Comparison of ENCODE assay signal across 12 cellular contexts in genomic region chr6:36119927-36120477, GRCh38. TPM values are rescaled to one million over a fixed set of nuclear protein-coding genes. Genes with fewer than 3 reads are reported as not detected.
DNase-seq lines count a peak whose midpoint lies in the region; ATAC-seq, FAIRE-seq and TF ChIP-seq lines count a peak whose summit lies in the region.
"Had no signal": no experiment of that assay in that cellular context is flagged by ENCODE, and none has a peak within 500 bp of the region (broad histone marks: within the 10 kb centered on the region; RNA-seq: fewer than 3 reads in every experiment).

No MANE protein-coding gene starts in this region.

- peak overlapping the region; percentile 99 for H3K27ac Mint-ChIP-seq in activated CD4-positive, alpha-beta T cell treated with anti-CD3 and anti-CD28 coated beads for 36 hours
- H3K27ac Mint-ChIP-seq in T-cell = peak overlapping the region; percentile 96 to 98
- H3K27ac Mint-ChIP-seq in effector memory CD8-positive, alpha-beta T cell = peak overlapping the region; percentile 96 to 99
- H3K27ac Mint-ChIP-seq in stimulated activated effector memory CD8-positive, alpha-beta T cell treated with anti-CD3 and anti-CD28 coated beads, Interleukin-12 subunit alpha, Interleukin-12 subunit beta, amount 100 ng/mL, for 72 hours = peak overlapping the region; percentile 99

- no peak for FAIRE-seq in D721Med (lab: Jason Lieb, UNC)
- FAIRE-seq: H54 had no signal

- no peaks in the 10 kb centered on the region for H3K9me3 Mint-ChIP-seq in activated CD4-positive, alpha-beta T cell treated with anti-CD3 and anti-CD28 coated beads for 36 hours (ENCODE audit: low read depth)
- H3K9me3 Mint-ChIP-seq in T-cell = no peaks in the 10 kb centered on the region
- no peaks in the 10 kb centered on the region for H3K9me3 Mint-ChIP-seq in effector memory CD8-positive, alpha-beta T cell
- no peaks in the 10 kb centered on the region for H3K9me3 Mint-ChIP-seq in stimulated activated effector memory CD8-positive, alpha-beta T cell treated with anti-CD3 and anti-CD28 coated beads, Interleukin-12 subunit alpha, Interleukin-12 subunit beta, amount 100 ng/mL, for 72 hours

- intact Hi-C loops in activated CD4-positive, alpha-beta T cell treated with anti-CD3 and anti-CD28 coated beads for 36 hours (cut with DNase I, micrococcal nuclease) = loop anchor here (1.0 to 10.0 kb wide), 7 partner anchors 11 to 815 kb away; partner anchors contain the start of genes BRPF3 (in 1 of the 2), KCTD20 (in 1 of the 2), MAPK14 (in 1 of the 2) and PXT1 (in 1 of the 2)

- CTCF ChIA-PET in activated CD4-positive, alpha-beta T cell treated with anti-CD3 and anti-CD28 coated beads for 36 hours (lab: Charles Lee) = interaction anchor here (1.5 to 2.6 kb wide), 4 partner anchors 11 to 91 kb away, joined by 4 to 32 read pairs (median 20); partner anchors contain the start of genes MAPK13 and MAPK14
- CTCF ChIA-PET in T-cell (lab: Charles Lee) = interaction anchor here (0.9 to 3.9 kb wide), 8 partner anchors 11 to 182 kb away, joined by 4 to 25 read pairs (median 9); partner anchors contain the start of genes MAPK13 (in 1 of the 2) and MAPK14 (in 1 of the 2)

- peaks cover 90% of the 10 kb centered on the region for H3K4me1 Mint-ChIP-seq in activated CD4-positive, alpha-beta T cell treated with anti-CD3 and anti-CD28 coated beads for 36 hours
- peaks cover 93 to 96% (median 95%) of the 10 kb centered on the region in 3 donors for H3K4me1 Mint-ChIP-seq in T-cell
- peaks cover 83 to 91% of the 10 kb centered on the region in 2 donors for H3K4me1 Mint-ChIP-seq in effector memory CD8-positive, alpha-beta T cell (ENCODE audit: low read depth in 2 of 2)
- peaks cover 90% of the 10 kb centered on the region for H3K4me1 Mint-ChIP-seq in stimulated activated effector memory CD8-positive, alpha-beta T cell treated with anti-CD3 and anti-CD28 coated beads, Interleukin-12 subunit alpha, Interleukin-12 subunit beta, amount 100 ng/mL, for 72 hours

- POLR2A ChIA-PET in activated CD4-positive, alpha-beta T cell treated with anti-CD3 and anti-CD28 coated beads for 36 hours (lab: Charles Lee) = interaction anchor here (0.6 to 2.3 kb wide), 4 partner anchors 11 to 92 kb away, joined by 3 to 31 read pairs (median 8); partner anchors contain the start of gene MAPK14
- POLR2A ChIA-PET in T-cell (lab: Charles Lee) = interaction anchor here in 1 of 2 donors (0.7 to 1.6 kb wide), 2 partner anchors 91 to 222 kb away, joined by 3 to 7 read pairs; no protein-coding TSS in a partner anchor

- no peak for DNase-seq in activated CD4-positive, alpha-beta T cell treated with anti-CD3 and anti-CD28 coated beads for 36 hours
- DNase-seq in activated CD4-positive, alpha-beta T cell treated with anti-CD3 and anti-CD28 coated beads, Interleukin-2, amount 50 U/mL, for 1 hour = no peak
- DNase-seq in T-cell (no peak), D721Med (ENCODE audit: insufficient read length, low spot score) (no peak), hippocampal formation (lab: John Stamatoyannopoulos, UW) (no peak), DMS 273 treated with DMSO at 0.1 percent for 48 hours (lab: John Stamatoyannopoulos, UW) (no peak)
- no peak for DNase-seq in effector memory CD8-positive, alpha-beta T cell
- no peak for DNase-seq in stimulated activated effector memory CD8-positive, alpha-beta T cell treated with anti-CD3 and anti-CD28 coated beads, Interleukin-12 subunit alpha, Interleukin-12 subunit beta, amount 100 ng/mL, for 72 hours (ENCODE audit: low spot score in 2 of 2)
- DNase-seq: amniotic stem cell, Calu3, left ventricle myocardium superior had no signal

- peak overlapping the region; percentile 72 for H3K4me3 Mint-ChIP-seq in activated CD4-positive, alpha-beta T cell treated with anti-CD3 and anti-CD28 coated beads for 36 hours
- peak overlapping the region; percentile 74 to 82 (median 80) for H3K4me3 Mint-ChIP-seq in T-cell
- H3K4me3 Mint-ChIP-seq in effector memory CD8-positive, alpha-beta T cell = peak overlapping the region; percentile 89 to 90
- H3K4me3 Mint-ChIP-seq in stimulated activated effector memory CD8-positive, alpha-beta T cell treated with anti-CD3 and anti-CD28 coated beads, Interleukin-12 subunit alpha, Interleukin-12 subunit beta, amount 100 ng/mL, for 72 hours = peak overlapping the region; percentile 94

- ATAC-seq in activated CD4-positive, alpha-beta T cell treated with anti-CD3 and anti-CD28 coated beads for 36 hours = peak; percentile 27
- ATAC-seq in T-cell (replicated peaks in 1 of 4) = no peak
- ATAC-seq in effector memory CD8-positive, alpha-beta T cell (replicated peaks) = no peak
- ATAC-seq in stimulated activated effector memory CD8-positive, alpha-beta T cell treated with anti-CD3 and anti-CD28 coated beads, Interleukin-12 subunit alpha, Interleukin-12 subunit beta, amount 100 ng/mL, for 72 hours = peak; percentile 62
- ATAC-seq: left ventricle myocardium superior had no signal

- H3K27me3 Mint-ChIP-seq in activated CD4-positive, alpha-beta T cell treated with anti-CD3 and anti-CD28 coated beads for 36 hours = no peaks in the 10 kb centered on the region
- H3K27me3 Mint-ChIP-seq in T-cell = no peaks in the 10 kb centered on the region
- H3K27me3 Mint-ChIP-seq in effector memory CD8-positive, alpha-beta T cell = no peaks in the 10 kb centered on the region

- no peak for TF ChIP-seq CTCF in D721Med (IDR thresholded peaks at IDR 0.05; ENCODE audit: insufficient read depth, missing control alignments)

- H3K36me3 Mint-ChIP-seq in activated CD4-positive, alpha-beta T cell treated with anti-CD3 and anti-CD28 coated beads for 36 hours (ENCODE audit: low read depth) = peaks cover 7% of the 10 kb centered on the region
- peaks cover 8% of the 10 kb centered on the region for H3K36me3 Mint-ChIP-seq in T-cell
- H3K36me3 Mint-ChIP-seq in effector memory CD8-positive, alpha-beta T cell (ENCODE audit: insufficient read depth) = peaks cover 18% of the 10 kb centered on the region
- peaks cover 32% of the 10 kb centered on the region for H3K36me3 Mint-ChIP-seq in stimulated activated effector memory CD8-positive, alpha-beta T cell treated with anti-CD3 and anti-CD28 coated beads, Interleukin-12 subunit alpha, Interleukin-12 subunit beta, amount 100 ng/mL, for 72 hours

RNA-seq across cellular contexts. Expression of gene MAPK13, which starts 10.3 kb away (rescaled TPM):
- 10 to 100 TPM; 63.0 to 65.1 TPM for total RNA-seq in activated CD4-positive, alpha-beta T cell treated with anti-CD3 and anti-CD28 coated beads for 36 hours
- 10 to 100 TPM; 38.2 to 45.6 (median 44.1) TPM for total RNA-seq in T-cell

Comparison
In these comparisons a context has a peak if more than half of its experiments do, and no peak if none do; other contexts are left out.
1. ATAC-seq: peak in activated CD4-positive, alpha-beta T cell treated with anti-CD3 and anti-CD28 coated beads for 36 hours (single experiment) and stimulated activated effector memory CD8-positive, alpha-beta T cell treated with anti-CD3 and anti-CD28 coated beads, Interleukin-12 subunit alpha, Interleukin-12 subunit beta, amount 100 ng/mL, for 72 hours (single experiment); none in T-cell (0 of 4) and effector memory CD8-positive, alpha-beta T cell (single experiment).
2. Peak in every context shown above with its lines, with median percentiles within 50 percentile points of each other: H3K27ac Mint-ChIP-seq and H3K4me3 Mint-ChIP-seq.